Comparison of ENCODE assay signal across 28 cellular contexts in genomic region chr22:43667658-43668057, GRCh38.
"Had no signal": no experiment of that assay in that cellular context is flagged by ENCODE, and none has a peak within 500 bp of the region (broad histone marks: within the 10 kb centered on the region; RNA-seq: fewer than 3 reads in every experiment).

No MANE protein-coding gene starts in this region.

- H3K4me1 Mint-ChIP-seq: immature natural killer cell; mesothelial cell of epicardium; naive thymus-derived CD4-positive, alpha-beta T cell; nephron; stimulated activated naive B cell treated with anti-CD40 and anti-IgM and Interleukin-4, amounts not matched to agents 10 μg/mL and 1 μg/mL and 100 μg/mL, for 72 hours had no signal

- DNase-seq: heart left ventricle; immature natural killer cell; islet precursor cell; left ventricle myocardium inferior; mesendoderm; mucosa of descending colon; naive thymus-derived CD4-positive, alpha-beta T cell; pancreas; retina; right cardiac atrium; stimulated activated CD4-positive, alpha-beta T cell treated with anti-CD3 and anti-CD28 coated beads, Interleukin-12 subunit alpha, Interleukin-12 subunit beta, amount 100 ng/mL, for 4 hours; stimulated activated CD4-positive, alpha-beta T cell treated with anti-CD3 and anti-CD28 coated beads, Interleukin-15, amount 100 ng/mL, for 24 hours; stimulated activated CD4-positive, alpha-beta T cell treated with anti-CD3 and anti-CD28 coated beads, Interleukin-2, amount 100 ng/mL, for 24 hours; stimulated activated CD4-positive, alpha-beta T cell treated with anti-CD3 and anti-CD28 coated beads, Interleukin-4, amount 100 ng/mL, for 1 hour; stimulated activated naive B cell treated with anti-CD40 and anti-IgM and Interleukin-4, amounts not matched to agents 10 μg/mL and 1 μg/mL and 100 μg/mL, for 72 hours; stimulated activated naive CD8-positive, alpha-beta T cell treated with anti-CD3 and anti-CD28 coated beads, Interleukin-15, Interleukin-2, amounts not matched to agents 100 U/mL and 50 U/mL, for 24 hours; stomach; tibial artery; trophoblast cell; upper lobe of right lung had no signal

- H3K4me3 ChIP-seq: heart left ventricle, left ventricle myocardium inferior, lung, mucosa of descending colon, pancreas, prostate gland, skin epidermis, stomach, suprapubic skin, thoracic aorta, tibial artery, upper lobe of right lung had no signal

- H3K36me3 Mint-ChIP-seq: immature natural killer cell; mesothelial cell of epicardium; stimulated activated naive B cell treated with anti-CD40 and anti-IgM and Interleukin-4, amounts not matched to agents 10 μg/mL and 1 μg/mL and 100 μg/mL, for 72 hours had no signal

- ATAC-seq: heart left ventricle; mucosa of descending colon; naive thymus-derived CD4-positive, alpha-beta T cell; pancreas; right cardiac atrium; sciatic nerve; stimulated activated naive B cell treated with anti-CD40 and anti-IgM and Interleukin-4, amounts not matched to agents 10 μg/mL and 1 μg/mL and 100 μg/mL, for 72 hours; stimulated activated naive CD8-positive, alpha-beta T cell treated with anti-CD3 and anti-CD28 coated beads, Interleukin-15, Interleukin-2, amounts not matched to agents 100 U/mL and 50 U/mL, for 24 hours; upper lobe of right lung had no signal

- H3K27ac Mint-ChIP-seq: immature natural killer cell; mesothelial cell of epicardium; naive thymus-derived CD4-positive, alpha-beta T cell; nephron; stimulated activated naive B cell treated with anti-CD40 and anti-IgM and Interleukin-4, amounts not matched to agents 10 μg/mL and 1 μg/mL and 100 μg/mL, for 72 hours had no signal

- H3K9me3 Mint-ChIP-seq: immature natural killer cell; nephron; stimulated activated naive B cell treated with anti-CD40 and anti-IgM and Interleukin-4, amounts not matched to agents 10 μg/mL and 1 μg/mL and 100 μg/mL, for 72 hours had no signal

- H3K27ac ChIP-seq: heart left ventricle, left ventricle myocardium inferior, pancreas, prostate gland, stomach, suprapubic skin, thoracic aorta, tibial artery, upper lobe of right lung had no signal

- H3K9me3 ChIP-seq: heart left ventricle, mucosa of descending colon, pancreas, prostate gland, suprapubic skin, thoracic aorta, tibial artery, upper lobe of right lung had no signal

- H3K4me1 ChIP-seq: heart left ventricle, left ventricle myocardium inferior, pancreas, prostate gland, stomach, suprapubic skin, tibial artery, upper lobe of right lung had no signal

- H3K4me3 Mint-ChIP-seq: immature natural killer cell; mesothelial cell of epicardium; naive thymus-derived CD4-positive, alpha-beta T cell; nephron; stimulated activated naive B cell treated with anti-CD40 and anti-IgM and Interleukin-4, amounts not matched to agents 10 μg/mL and 1 μg/mL and 100 μg/mL, for 72 hours had no signal

- H3K27me3 ChIP-seq: heart left ventricle, pancreas, stomach, suprapubic skin, tibial artery, upper lobe of right lung had no signal

- H3K36me3 ChIP-seq: heart left ventricle, left ventricle myocardium inferior, pancreas, prostate gland, suprapubic skin, thoracic aorta, tibial artery, upper lobe of right lung had no signal
